ENCODE assay signal across 14 cellular contexts in the genomic region with DNA sequence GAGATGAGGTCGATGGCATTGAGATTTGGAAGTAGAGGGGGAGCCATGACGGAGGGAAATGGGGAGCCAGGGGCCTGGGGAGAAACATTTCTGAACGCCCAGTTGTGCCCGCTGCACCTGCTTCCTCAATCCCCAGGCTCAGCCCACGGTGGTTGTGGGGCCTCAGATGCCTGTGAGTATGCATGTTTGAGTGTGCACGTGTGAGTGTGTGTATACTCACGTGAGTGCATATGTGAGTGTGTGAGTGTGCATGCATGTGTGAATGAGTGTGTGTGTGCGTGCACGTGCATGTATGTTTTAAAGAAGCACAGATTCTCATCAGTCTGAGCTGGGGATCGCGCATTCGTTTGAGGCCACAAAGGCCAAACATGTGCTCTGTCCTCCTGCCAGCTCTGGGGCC.
DNase-seq lines count a peak whose midpoint lies in the region; ATAC-seq and TF ChIP-seq lines count a peak whose summit lies in the region.
"Had no signal": no experiment of that assay in that cellular context is flagged by ENCODE, and none has a peak within 500 bp of the region (broad histone marks: within the 10 kb centered on the region; RNA-seq: fewer than 3 reads in every experiment).

No MANE protein-coding gene starts in this region.

- H3K4me3 Mint-ChIP-seq in endodermal cell (no peak overlapping the region), nephron (no peak overlapping the region)
- H3K4me3 Mint-ChIP-seq: CD8-positive, alpha-beta T cell had no signal

- DNase-seq in SJCRH30 (no peak), endodermal cell (no peak), gastrocnemius medialis (no peak), OCI-M1 (lab: John Stamatoyannopoulos, UW) (no peak), HUDEP-2 (lab: John Stamatoyannopoulos, UW; ENCODE audit: unreplicated experiment in 76 of 76) (no peak), NK-92 (lab: John Stamatoyannopoulos, UW; ENCODE audit: unreplicated experiment) (no peak)
- DNase-seq: Calu3; CD8-positive, alpha-beta T cell; NCI-H2081; Right ventricle myocardium superior had no signal

- H3K36me3 Mint-ChIP-seq in endodermal cell (ENCODE audit: low read depth) (no peaks in the 10 kb centered on the region), nephron (ENCODE audit: low read depth) (no peaks in the 10 kb centered on the region)
- H3K36me3 Mint-ChIP-seq: CD8-positive, alpha-beta T cell had no signal

- TF ChIP-seq POLR2A in gastrocnemius medialis (IDR thresholded peaks at IDR 0.05): no peak

- in situ Hi-C loops in gastrocnemius medialis (cut with MboI; ENCODE audit: low sequenced_read_pairs in 4 of 4): no loop called here

- H3K27ac Mint-ChIP-seq in endodermal cell (no peak overlapping the region), nephron (peak overlapping the region; percentile 95 to 99 (median 96))
- H3K27ac Mint-ChIP-seq: CD8-positive, alpha-beta T cell had no signal

- H3K9me3 ChIP-seq in SJCRH30 (replicated peaks) (peaks cover 11% of the 10 kb centered on the region), endodermal cell (ENCODE audit: control insufficient read depth, low read length) (peaks cover 9% of the 10 kb centered on the region), gastrocnemius medialis (no peaks in the 10 kb centered on the region)
- H3K9me3 ChIP-seq: SK-N-SH had no signal

- H3K27me3 Mint-ChIP-seq in endodermal cell (ENCODE audit: insufficient read depth) (no peaks in the 10 kb centered on the region), nephron (ENCODE audit: low read depth) (peaks cover 3% of the 10 kb centered on the region)

- intact Hi-C loops in gastrocnemius medialis (cut with DNase I; ENCODE audit: low total_unique reads): loop anchor here (2.0 to 10.0 kb wide), 3 partner anchors 13 to 449 kb away; no protein-coding TSS in a partner anchor

- no peak for ATAC-seq in gastrocnemius medialis
- ATAC-seq in HG02938 (IDR thresholded peaks at IDR 0.05; ENCODE audit: unreplicated experiment): no peak
- ATAC-seq: CD8-positive, alpha-beta T cell had no signal

- peaks cover 12% of the 10 kb centered on the region for H3K9me3 Mint-ChIP-seq in endodermal cell
- H3K9me3 Mint-ChIP-seq in nephron: peaks cover 6% of the 10 kb centered on the region
- H3K9me3 Mint-ChIP-seq: CD8-positive, alpha-beta T cell had no signal

- H3K4me1 ChIP-seq in SJCRH30 (peaks cover 33% of the 10 kb centered on the region), endodermal cell (ENCODE audit: control insufficient read depth, insufficient read depth, low read length) (no peaks in the 10 kb centered on the region), gastrocnemius medialis (peaks cover 17 to 38% of the 10 kb centered on the region in 2 donors)

- peak overlapping the region; percentile 90 for H3K27ac ChIP-seq in SJCRH30
- peak overlapping the region; percentile 89 for H3K27ac ChIP-seq in endodermal cell (ENCODE audit: low read depth, low read length)
- H3K27ac ChIP-seq in gastrocnemius medialis: peak overlapping the region; percentile 92 to 95 (median 93)
- H3K27ac ChIP-seq: BLaER1 treated with 17β-estradiol and CSF1 and Interleukin-3, amounts not matched to agents 10 nM and 100 nM had no signal

- H3K27me3 ChIP-seq in SJCRH30 (no peaks in the 10 kb centered on the region), endodermal cell (ENCODE audit: control insufficient read depth, insufficient read depth, low read length, poor library complexity, severe bottlenecking) (no peaks in the 10 kb centered on the region), gastrocnemius medialis (no peaks in the 10 kb centered on the region)
- H3K27me3 ChIP-seq: BLaER1 treated with 17β-estradiol and CSF1 and Interleukin-3, amounts not matched to agents 10 nM and 100 nM had no signal

- TF ChIP-seq CTCF in endodermal cell (conservative IDR thresholded peaks at IDR 0.05): no peak
- no peak for TF ChIP-seq CTCF in nephron (IDR thresholded peaks at IDR 0.05; ENCODE audit: unreplicated experiment in 3 of 3)
- no peak for TF ChIP-seq CTCF in gastrocnemius medialis (IDR thresholded peaks at IDR 0.05 in 4 of 5, conservative IDR thresholded peaks at IDR 0.05 in 1 of 5)

- H3K4me1 Mint-ChIP-seq in endodermal cell (no peaks in the 10 kb centered on the region), nephron (peaks cover 32% of the 10 kb centered on the region)

- H3K36me3 ChIP-seq in SJCRH30 (no peaks in the 10 kb centered on the region), endodermal cell (ENCODE audit: control insufficient read depth, insufficient read depth, low read length) (no peaks in the 10 kb centered on the region), gastrocnemius medialis (no peaks in the 10 kb centered on the region)
- H3K36me3 ChIP-seq: BLaER1 treated with 17β-estradiol and CSF1 and Interleukin-3, amounts not matched to agents 10 nM and 100 nM had no signal

- H3K9ac ChIP-seq in endodermal cell (ENCODE audit: extremely low read depth, low read length, poor library complexity, severe bottlenecking): no peak overlapping the region
- H3K9ac ChIP-seq: BLaER1 treated with 17β-estradiol and CSF1 and Interleukin-3, amounts not matched to agents 10 nM and 100 nM; SK-N-SH had no signal

- H3K4me3 ChIP-seq in SJCRH30 (0 out of 2 replicates have a peak overlapping the region, but pooled peaks have one; percentile 0), endodermal cell (ENCODE audit: low read length) (no peak overlapping the region), gastrocnemius medialis (no peak overlapping the region)
- H3K4me3 ChIP-seq: BLaER1 treated with 17β-estradiol and CSF1 and Interleukin-3, amounts not matched to agents 10 nM and 100 nM had no signal

- 93 to 100% methylated on average over 6 to 12 of the region's 12 CpGs for WGBS in endodermal cell (ENCODE audit: insufficient coverage in 1 of 2, insufficient read length in 1 of 2), 2 experiments
